ENCODE assay signal across 19 cellular contexts in genomic region chr2:45236268-45236667, GRCh38.
"Had no signal": no experiment of that assay in that cellular context is flagged by ENCODE, and none has a peak within 500 bp of the region (broad histone marks: within the 10 kb centered on the region; RNA-seq: fewer than 3 reads in every experiment).

No MANE protein-coding gene starts in this region.

- FAIRE-seq: frontal cortex, urothelium cell line had no signal

- H3K27ac Mint-ChIP-seq: naive thymus-derived CD8-positive, alpha-beta T cell; type B pancreatic cell had no signal

- H3K4me1 ChIP-seq: spleen had no signal

- H3K9me3 ChIP-seq: heart left ventricle, spleen had no signal

- H3K27me3 ChIP-seq: heart left ventricle had no signal

- H3K4me3 Mint-ChIP-seq: naive thymus-derived CD8-positive, alpha-beta T cell; type B pancreatic cell had no signal

- DNase-seq: cortex of kidney; dorsolateral prefrontal cortex; effector CD8-positive, alpha-beta T cell; heart left ventricle; hippocampal formation; left colon; left ventricle myocardium superior; mesendoderm; naive thymus-derived CD8-positive, alpha-beta T cell; posterior cingulate gyrus; right cardiac atrium; spleen; stimulated activated CD4-positive, alpha-beta T cell treated with anti-CD3 and anti-CD28 coated beads, Interleukin-15, amount 100 ng/mL, for 24 hours; stimulated activated CD4-positive, alpha-beta T cell treated with anti-CD3 and anti-CD28 coated beads, Interleukin-1b, Interleukin-23, amount 100 ng/mL, for 48 hours; stimulated activated CD4-positive, alpha-beta T cell treated with anti-CD3 and anti-CD28 coated beads, Interleukin-4, amount 100 ng/mL, for 4 hours; stimulated activated naive CD4-positive, alpha-beta T cell had no signal

- H3K4me3 ChIP-seq: dorsolateral prefrontal cortex, heart left ventricle, spleen had no signal

- ATAC-seq: left colon; naive thymus-derived CD8-positive, alpha-beta T cell; right cardiac atrium had no signal

- H3K36me3 Mint-ChIP-seq: naive thymus-derived CD8-positive, alpha-beta T cell; type B pancreatic cell had no signal

- H3K4me1 Mint-ChIP-seq: naive thymus-derived CD8-positive, alpha-beta T cell had no signal

- H3K36me3 ChIP-seq: heart left ventricle, spleen had no signal

- H3K27ac ChIP-seq: dorsolateral prefrontal cortex, heart left ventricle, spleen had no signal

- H3K9me3 Mint-ChIP-seq: type B pancreatic cell had no signal
